ENCODE assay signal across 10 cellular contexts in the genomic region with DNA sequence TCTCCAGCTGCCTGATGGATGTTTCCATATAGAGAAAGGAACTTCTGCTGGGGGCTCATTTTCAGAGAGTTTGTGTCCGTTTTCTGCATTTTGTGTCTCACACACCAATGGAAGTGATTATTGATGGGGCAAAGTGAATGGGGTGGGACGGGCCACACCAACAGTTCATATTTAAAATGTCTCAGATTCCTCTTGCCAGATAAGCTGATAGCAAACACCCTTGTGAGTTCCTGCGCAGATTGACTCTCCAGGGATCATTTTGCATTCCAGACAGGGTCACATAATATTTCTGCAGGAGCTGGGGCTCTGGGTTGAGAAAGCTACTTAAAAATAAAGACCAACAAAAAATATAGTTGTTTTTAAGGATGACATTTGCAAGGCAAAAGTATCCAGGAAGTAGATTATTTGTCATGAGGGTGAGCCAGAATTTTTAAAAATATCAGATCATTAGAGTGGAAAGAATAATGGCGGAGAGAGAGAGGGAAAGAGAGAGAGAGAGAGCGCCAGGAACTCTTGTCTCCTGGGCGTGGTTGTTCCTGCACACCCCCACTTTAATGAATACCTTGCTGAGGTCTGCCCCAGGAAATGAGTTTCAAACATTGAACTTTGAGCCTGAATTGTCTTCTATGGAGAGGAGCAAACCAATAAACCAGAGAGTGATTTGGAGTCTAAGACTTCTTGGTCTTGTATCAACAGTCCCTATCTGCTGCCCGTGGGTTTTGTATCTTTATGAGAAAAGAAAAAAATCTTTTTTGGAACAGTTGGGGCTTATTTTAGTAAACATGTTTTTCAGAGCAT. TPM values are rescaled to one million over a fixed set of nuclear protein-coding genes. Genes with fewer than 3 reads are reported as not detected.
DNase-seq lines count a peak whose midpoint lies in the region; ATAC-seq and TF ChIP-seq lines count a peak whose summit lies in the region.
"Had no signal": no experiment of that assay in that cellular context is flagged by ENCODE, and none has a peak within 500 bp of the region (broad histone marks: within the 10 kb centered on the region; RNA-seq: fewer than 3 reads in every experiment).

No MANE protein-coding gene starts in this region.

- H3K9me3 Mint-ChIP-seq in CD4-positive, alpha-beta memory T cell: peaks cover 0 to 2% (median 0%) of the 10 kb centered on the region in 8 donors
- no peaks in the 10 kb centered on the region for H3K9me3 Mint-ChIP-seq in T-cell

- CTCF ChIA-PET in CD4-positive, alpha-beta memory T cell (lab: Charles Lee; ENCODE audit: partially characterized antibody): no interaction called here
- CTCF ChIA-PET in T-cell (lab: Charles Lee): no interaction called here
- CTCF ChIA-PET in RWPE1 (lab: Yijun Ruan, JAX): interaction anchor here (0.6 to 1.0 kb wide), 4 partner anchors 11 to 61 kb away, joined by 3 to 4 read pairs (median 3); no protein-coding TSS in a partner anchor

- H3K27me3 Mint-ChIP-seq in CD4-positive, alpha-beta memory T cell: no peaks in the 10 kb centered on the region
- H3K27me3 Mint-ChIP-seq in T-cell: no peaks in the 10 kb centered on the region

- no peaks in the 10 kb centered on the region for H4K20me1 ChIP-seq in fibroblast of lung (ENCODE audit: control insufficient read depth, extremely low read depth, insufficient read depth, low read length)

- POLR2A ChIA-PET in CD4-positive, alpha-beta memory T cell (lab: Charles Lee; ENCODE audit: partially characterized antibody): interaction anchor here (0.8 to 1.9 kb wide), 4 partner anchors 10 to 81 kb away, joined by 3 to 6 read pairs (median 4); a partner anchor contains a TSS
- POLR2A ChIA-PET in T-cell (lab: Charles Lee) (interaction anchor here in 1 of 2 donors (0.6 kb wide), 2 partner anchors 18 to 82 kb away, joined by 3 to 5 read pairs; no protein-coding TSS in a partner anchor), RWPE1 (lab: Yijun Ruan, JAX; ENCODE audit: low non-redundant PET) (no interaction called here)

- peaks cover 57% of the 10 kb centered on the region for H3K79me2 ChIP-seq in fibroblast of lung (ENCODE audit: control insufficient read depth, insufficient read depth, low read length)
- H3K79me2 ChIP-seq in trophoblast cell (ENCODE audit: control insufficient read depth, insufficient read depth, low read length, poor library complexity): no peaks in the 10 kb centered on the region

- H3K23ac ChIP-seq in trophoblast cell (ENCODE audit: low read length): no peak overlapping the region

- H2BK120ac ChIP-seq in trophoblast cell (ENCODE audit: insufficient read depth, low read length, poor library complexity): no peak overlapping the region

- no peak for TF ChIP-seq CTCF in fibroblast of lung (conservative IDR thresholded peaks at IDR 0.05 in 1 of 2, IDR thresholded peaks at IDR 0.05 in 1 of 2; ENCODE audit: low read depth in 1 of 2, low read length in 2 of 2)
- TF ChIP-seq CTCF in RWPE1 (conservative IDR thresholded peaks at IDR 0.05; ENCODE audit: low read depth): no peak

- H3K18ac ChIP-seq in trophoblast cell (ENCODE audit: low read length): no peak overlapping the region

- no peak overlapping the region for H3K27ac ChIP-seq in CD4-positive, alpha-beta memory T cell (ENCODE audit: low read depth, low read length)
- H3K27ac ChIP-seq in fibroblast of lung (ENCODE audit: insufficient read depth, low read length) (peak overlapping the region; percentile 8), trophoblast cell (ENCODE audit: low read depth, low read length) (peak overlapping the region; percentile 55), RWPE1 (no peak overlapping the region; the same call in 1 of the 2 replicates)

- no peaks in the 10 kb centered on the region for H3K27me3 ChIP-seq in CD4-positive, alpha-beta memory T cell (ENCODE audit: insufficient read depth, low read length)
- no peaks in the 10 kb centered on the region for H3K27me3 ChIP-seq in fibroblast of lung (ENCODE audit: control insufficient read depth, insufficient read depth, low read length)
- no peaks in the 10 kb centered on the region for H3K27me3 ChIP-seq in trophoblast cell (ENCODE audit: insufficient read depth, low read length)

- no peak overlapping the region for H2BK5ac ChIP-seq in trophoblast cell (ENCODE audit: low read depth, low read length, poor library complexity)

- H4K8ac ChIP-seq in trophoblast cell (ENCODE audit: low read depth, low read length): no peak overlapping the region

- H2AK5ac ChIP-seq in trophoblast cell (ENCODE audit: low read length): no peak overlapping the region

- peaks cover 5% of the 10 kb centered on the region for H3K79me1 ChIP-seq in trophoblast cell (ENCODE audit: low read length)

- no peak overlapping the region for H3K14ac ChIP-seq in trophoblast cell (ENCODE audit: low read length)

- H2BK12ac ChIP-seq in trophoblast cell (ENCODE audit: low read length): no peak overlapping the region

- no peaks in the 10 kb centered on the region for H3K9me3 ChIP-seq in CD4-positive, alpha-beta memory T cell (ENCODE audit: control insufficient read depth in 1 of 2, low read length in 2 of 2)
- H3K9me3 ChIP-seq in fibroblast of lung (ENCODE audit: control insufficient read depth, insufficient read depth, low read depth, low read length): no peaks in the 10 kb centered on the region
- H3K9me3 ChIP-seq in trophoblast cell (ENCODE audit: insufficient read depth, low read depth, low read length): no peaks in the 10 kb centered on the region

- WGBS in trophoblast cell (ENCODE audit: extremely low coverage, insufficient coverage, insufficient read length): no CpG with 5 or more reads among the region's 7 CpGs

- H3K4me2 ChIP-seq in fibroblast of lung (ENCODE audit: extremely low read depth, insufficient read depth, low read length) (no peak overlapping the region), trophoblast cell (ENCODE audit: low read length) (no peak overlapping the region)

- H3K4me3 Mint-ChIP-seq in CD4-positive, alpha-beta memory T cell: peak overlapping the region in 7 of 8 donors; percentile 4 to 75 (median 33)
- H3K4me3 Mint-ChIP-seq in T-cell: peak overlapping the region in 2 of 3 donors; percentile 5 to 70

- no peak overlapping the region for H4K91ac ChIP-seq in trophoblast cell (ENCODE audit: low read depth, low read length)

- H3K4me1 Mint-ChIP-seq in CD4-positive, alpha-beta memory T cell: peaks cover 38 to 64% (median 53%) of the 10 kb centered on the region in 4 donors
- peaks cover 52 to 62% (median 55%) of the 10 kb centered on the region in 3 donors for H3K4me1 Mint-ChIP-seq in T-cell

- intact Hi-C loops in CD4-positive, alpha-beta memory T cell (cut with micrococcal nuclease): no loop called here

- H3K36me3 ChIP-seq in CD4-positive, alpha-beta memory T cell (ENCODE audit: insufficient read depth, low read length): no peaks in the 10 kb centered on the region
- H3K36me3 ChIP-seq in fibroblast of lung (ENCODE audit: control insufficient read depth, insufficient read depth, low read length) (peaks cover 12% of the 10 kb centered on the region), trophoblast cell (ENCODE audit: control insufficient read depth in 1 of 2, insufficient read depth in 2 of 2, low read length in 2 of 2) (peaks cover 0 to 3% of the 10 kb centered on the region in 2 experiments)

- H3K27ac Mint-ChIP-seq in CD4-positive, alpha-beta memory T cell: peak overlapping the region; percentile 8 to 89 (median 82)
- peak overlapping the region; percentile 73 to 76 for H3K27ac Mint-ChIP-seq in T-cell

- peak in 3 of 4 experiments; percentile 36 to 53 (median 45) for ATAC-seq in T-cell (replicated peaks in 1 of 4)

- no peak overlapping the region for H3K4me3 ChIP-seq in CD4-positive, alpha-beta memory T cell (ENCODE audit: low read length in 2 of 2)
- no peak overlapping the region for H3K4me3 ChIP-seq in fibroblast of lung (replicated peaks in 1 of 4; ENCODE audit: control extremely low read depth in 1 of 4, insufficient read depth in 1 of 4, low read depth in 3 of 4, low read length in 4 of 4)
- no peak overlapping the region for H3K4me3 ChIP-seq in trophoblast cell (ENCODE audit: low read depth, low read length)

- no peak overlapping the region for H3K4ac ChIP-seq in trophoblast cell (ENCODE audit: low read depth, low read length)

- no peak overlapping the region for H4K12ac ChIP-seq in trophoblast cell (ENCODE audit: low read depth, low read length)

- no peak for DNase-seq in CD4-positive, alpha-beta memory T cell
- no peak for DNase-seq in T-cell
- peak in 1 of 2 donors; percentile 76 for DNase-seq in fibroblast of lung (ENCODE audit: low read depth in 2 of 2)
- DNase-seq in trophoblast cell: peak; percentile 30 to 70
- DNase-seq in HuH-7 (ENCODE audit: low spot score): no peak
- no peak for DNase-seq in activated effector memory CD4-positive, alpha-beta T cell treated with Interleukin-2 at 50 U/mL for 16 hours
- DNase-seq in effector CD4-positive, alpha-beta T cell: no peak
- no peak for DNase-seq in RWPE1 (ENCODE audit: low spot score)
- DNase-seq: NCI-H2029 treated with DMSO at 0.1 percent for 48 hours, SHP77 treated with DMSO at 0.1 percent for 48 hours had no signal

- H3K9ac ChIP-seq in fibroblast of lung (ENCODE audit: insufficient read depth, low read length): no peak overlapping the region
- H3K9ac ChIP-seq in trophoblast cell (ENCODE audit: low read length): no peak overlapping the region

- H2AFZ ChIP-seq in fibroblast of lung (ENCODE audit: low read length) (no peak overlapping the region), trophoblast cell (ENCODE audit: insufficient read depth, low read length, poor library complexity) (no peak overlapping the region)

- peaks cover 2 to 4% of the 10 kb centered on the region in 2 donors for H3K36me3 Mint-ChIP-seq in CD4-positive, alpha-beta memory T cell
- no peaks in the 10 kb centered on the region for H3K36me3 Mint-ChIP-seq in T-cell

- peaks cover 51% of the 10 kb centered on the region for H3K4me1 ChIP-seq in CD4-positive, alpha-beta memory T cell (ENCODE audit: insufficient read depth, low read length)
- peaks cover 34% of the 10 kb centered on the region for H3K4me1 ChIP-seq in fibroblast of lung (ENCODE audit: control insufficient read depth, extremely low read depth, insufficient read depth, low read length)
- H3K4me1 ChIP-seq in trophoblast cell (ENCODE audit: control insufficient read depth in 1 of 2, insufficient read depth in 2 of 2, low read length in 2 of 2): peaks cover 17 to 20% of the 10 kb centered on the region in 2 experiments

RNA-seq across cellular contexts. Expression of a gene that starts 33.3 kb away (rescaled TPM):
- total RNA-seq in CD4-positive, alpha-beta memory T cell: 10 to 100 TPM; 33.3 to 38.8 TPM
- polyA plus RNA-seq in CD4-positive, alpha-beta memory T cell: 10 to 100 TPM; 10.9 to 23.1 TPM
- 10 to 100 TPM; 13.7 to 38.7 (median 22.9) TPM for total RNA-seq in T-cell
- total RNA-seq in fibroblast of lung: 88.6 and 275 TPM in 2 replicates
- 78.5 and 120 TPM in 2 replicates for polyA plus RNA-seq in fibroblast of lung
- polyA plus RNA-seq in fibroblast of lung (2012): 125 and 167 TPM in 2 replicates
- 234 and 390 TPM in 2 replicates for polyA minus RNA-seq in fibroblast of lung (ENCODE audit: low replicate concordance)
- 24.5 and 30.8 TPM in 2 replicates for polyA plus RNA-seq in trophoblast cell (2013)

Comparison
In these comparisons a context has a peak if more than half of its experiments do, and no peak if none do; other contexts are left out.
1. DNase-seq: peak in trophoblast cell (2 of 2); none in CD4-positive, alpha-beta memory T cell (0 of 5), T-cell (0 of 34), HuH-7 (single experiment), activated effector memory CD4-positive, alpha-beta T cell treated with Interleukin-2 at 50 U/mL for 16 hours (single experiment), effector CD4-positive, alpha-beta T cell (single experiment) and RWPE1 (single experiment).
2. H3K27ac ChIP-seq: peak in fibroblast of lung (single experiment) and trophoblast cell (single experiment); none in CD4-positive, alpha-beta memory T cell (single experiment) and RWPE1 (single experiment).